ENCODE assay signal across 1 cellular context in genomic region chr17:82616021-82616703, GRCh38.
TF ChIP-seq lines count a peak whose summit lies in the region.

No MANE protein-coding gene starts in this region.

TF ChIP-seq in K562, 482 proteins besides CTCF, POLR2A, EP300 and RAD21 (continued from another document):
- TF ChIP-seq ZNF512 (tag; IDR thresholded peaks at IDR 0.05) (no peak), ZBTB33 (CRISPR knock-in tag; IDR thresholded peaks at IDR 0.05) (no peak)
